28 cellular contexts compared by ENCODE assay signal in the genomic region with DNA sequence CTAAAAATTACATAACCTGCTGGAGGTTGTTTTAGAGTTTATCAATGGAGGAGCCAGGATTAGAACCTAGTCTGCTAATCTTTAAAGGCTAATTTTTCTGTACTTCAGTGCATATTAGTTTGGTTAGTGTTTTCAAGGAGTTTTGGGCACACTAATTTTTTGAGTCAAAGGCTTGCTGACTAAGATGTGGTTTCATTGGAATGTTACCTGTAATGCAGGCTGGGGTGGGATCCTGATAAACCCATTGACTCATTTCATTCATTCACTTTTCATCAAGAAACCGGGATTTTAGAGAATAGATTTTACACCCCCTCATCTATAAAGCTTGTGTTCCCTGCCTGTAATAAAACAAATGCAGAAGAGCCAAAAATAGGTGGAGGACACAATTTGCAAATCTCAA.
DNase-seq lines count a peak whose midpoint lies in the region; ATAC-seq, FAIRE-seq and TF ChIP-seq lines count a peak whose summit lies in the region.
"Had no signal": no experiment of that assay in that cellular context is flagged by ENCODE, and none has a peak within 500 bp of the region (broad histone marks: within the 10 kb centered on the region; RNA-seq: fewer than 3 reads in every experiment).

No MANE protein-coding gene starts in this region.

- POLR2A ChIA-PET in GM12878 (lab: Charles Lee), result interaction anchor here (1.1 kb wide), 1 partner anchor 15 kb away, joined by 4 read pairs; no protein-coding TSS in a partner anchor

- SMC1A ChIA-PET in GM12878 (lab: Charles Lee; ENCODE audit: uncharacterized antibody, unreplicated experiment), result interaction anchor here (4.3 kb wide), 1 partner anchor 15 kb away, joined by 21 read pairs; no protein-coding TSS in a partner anchor

- ATAC-seq in GM12878 (no peak), GM18519 (IDR thresholded peaks at IDR 0.05; ENCODE audit: low FRiP score, unreplicated experiment) (no peak), esophagus mucosa (no peak)
- ATAC-seq: left lung, sciatic nerve had no signal

- no peak overlapping the region for H3K4me3 Mint-ChIP-seq in activated naive CD4-positive, alpha-beta T cell treated with anti-CD3 and anti-CD28 coated beads, Interleukin-2, amount 10 ng/mL, durations not matched to agents 7 days and 5 days
- H3K4me3 Mint-ChIP-seq in activated T-helper 2 cell treated with anti-CD3 and anti-CD28 coated beads, Interferon-gamma antibody, Interleukin-2, Interleukin-4, amounts not matched to agents 10 μg/mL and 5 μg/mL and 100 μg/mL, durations not matched to agents 14 hours and 24 hours and 36 hours (ENCODE audit: low read depth), result no peak overlapping the region
- H3K4me3 Mint-ChIP-seq: immature natural killer cell, mesothelial cell of epicardium had no signal

- BruUV-seq in GM12878 (replicated peaks; lab: Mats Ljungman, UMichigan), result no TSS peak

- FAIRE-seq in GM12878 (lab: Jason Lieb, UNC), result no peak
- FAIRE-seq: endothelial cell of umbilical vein, H1 had no signal

- H3K27me3 ChIP-seq in GM12878 (replicated peaks in 1 of 2; ENCODE audit: control insufficient read depth in 2 of 2, insufficient read depth in 2 of 2, low read length in 1 of 2) (no peaks in the 10 kb centered on the region), neutrophil (no peaks in the 10 kb centered on the region)
- H3K27me3 ChIP-seq: BE2C, left lung had no signal

- H3K9ac ChIP-seq in GM12878 (ENCODE audit: control insufficient read depth, insufficient read depth, low read length), result no peak overlapping the region
- H3K9ac ChIP-seq: KMS-11 had no signal

- H3K4me1 Mint-ChIP-seq in activated naive CD4-positive, alpha-beta T cell treated with anti-CD3 and anti-CD28 coated beads, Interleukin-2, amount 10 ng/mL, durations not matched to agents 7 days and 5 days, result peaks cover 9% of the 10 kb centered on the region
- H3K4me1 Mint-ChIP-seq in activated T-helper 2 cell treated with anti-CD3 and anti-CD28 coated beads, Interferon-gamma antibody, Interleukin-2, Interleukin-4, amounts not matched to agents 10 μg/mL and 5 μg/mL and 100 μg/mL, durations not matched to agents 14 hours and 24 hours and 36 hours (ENCODE audit: low read depth), result peaks cover 11% of the 10 kb centered on the region
- H3K4me1 Mint-ChIP-seq: immature natural killer cell, mesothelial cell of epicardium had no signal

- no peak for TF ChIP-seq RAD21 in GM12878 (IDR thresholded peaks at IDR 0.05; ENCODE audit: insufficient read depth, low read depth, low read length)

- 5% methylated on average over 1 of the region's 1 CpG for WGBS in GM12878 (ENCODE audit: insufficient coverage, insufficient replicate concordance, low lambda C conversion rate, missing lambda C conversion rate)

- no peaks in the 10 kb centered on the region for H3K79me2 ChIP-seq in GM12878 (ENCODE audit: control insufficient read depth, insufficient read depth, low read length)

- TF ChIP-seq CTCF in GM12878 (IDR thresholded peaks at IDR 0.05 in 2 of 3, conservative IDR thresholded peaks at IDR 0.05 in 1 of 3; ENCODE audit: control insufficient read depth in 2 of 3, extremely low read depth in 1 of 3, insufficient read depth in 1 of 3, low read depth in 3 of 3, low read length in 3 of 3), result no peak
- no peak for TF ChIP-seq CTCF in neutrophil (IDR thresholded peaks at IDR 0.05)

- peaks cover 10% of the 10 kb centered on the region for H3K27me3 Mint-ChIP-seq in activated naive CD4-positive, alpha-beta T cell treated with anti-CD3 and anti-CD28 coated beads, Interleukin-2, amount 10 ng/mL, durations not matched to agents 7 days and 5 days
- no peaks in the 10 kb centered on the region for H3K27me3 Mint-ChIP-seq in activated T-helper 2 cell treated with anti-CD3 and anti-CD28 coated beads, Interferon-gamma antibody, Interleukin-2, Interleukin-4, amounts not matched to agents 10 μg/mL and 5 μg/mL and 100 μg/mL, durations not matched to agents 14 hours and 24 hours and 36 hours (ENCODE audit: low read depth)
- H3K27me3 Mint-ChIP-seq: progenitor cell of endocrine pancreas had no signal

- H3K27ac ChIP-seq in GM12878 (ENCODE audit: control insufficient read depth, insufficient read depth), result no peak overlapping the region
- H3K27ac ChIP-seq in neutrophil, result peak overlapping the region; percentile 18
- H3K27ac ChIP-seq: KMS-11 had no signal

- H3K4me1 ChIP-seq in GM12878 (ENCODE audit: control insufficient read depth, insufficient read depth, low read length), result peaks cover 5% of the 10 kb centered on the region
- H3K4me1 ChIP-seq in neutrophil (ENCODE audit: control insufficient read depth in 1 of 2, insufficient read depth in 1 of 2, low read depth in 1 of 2, low read length in 1 of 2), result peaks cover 19 to 32% of the 10 kb centered on the region in 2 experiments
- H3K4me1 ChIP-seq: BE2C had no signal

- no peak for TF ChIP-seq POLR2A in GM12878 (IDR thresholded peaks at IDR 0.05; ENCODE audit: low read depth, low read length)

- TF ChIP-seq EP300 in GM12878 (IDR thresholded peaks at IDR 0.05; ENCODE audit: borderline replicate concordance in 1 of 2, control insufficient read depth in 1 of 2, low read depth in 2 of 2, low read length in 2 of 2), result no peak

- DNase-seq in activated naive CD4-positive, alpha-beta T cell treated with anti-CD3 and anti-CD28 coated beads, Interleukin-2, amount 10 ng/mL, durations not matched to agents 7 days and 5 days, result no peak
- no peak for DNase-seq in activated naive CD4-positive, alpha-beta T cell treated with anti-CD3 and anti-CD28 coated beads, Interleukin-2, amount 50 U/mL, for 16 hours
- peak; percentile 9 for DNase-seq in M059J (ENCODE audit: low read depth)
- no peak for DNase-seq in GM12878 (ENCODE audit: low read depth, low spot score)
- DNase-seq in activated T-helper 2 cell treated with anti-CD3 and anti-CD28 coated beads, Interferon-gamma antibody, Interleukin-2, Interleukin-4, amounts not matched to agents 10 μg/mL and 5 μg/mL and 100 μg/mL, durations not matched to agents 14 hours and 24 hours and 36 hours (ENCODE audit: low spot score), result no peak
- DNase-seq: activated gamma-delta T cell treated with Interleukin-2 at 50 U/mL for 16 hours; amniotic stem cell; BE2C; CD8-positive, alpha-beta memory T cell; EL; immature natural killer cell; left lung; naive B cell; NCI-H1417; NCI-H2029 treated with DMSO at 0.1 percent for 48 hours; NCI-H526; NK-92 treated with Interleukin-12 subunit alpha and Interleukin-12 subunit beta, amount 100 ng/mL, for 24 hours; SHP77; substantia nigra had no signal

- no peaks in the 10 kb centered on the region for H3K36me3 ChIP-seq in GM12878 (ENCODE audit: control insufficient read depth in 2 of 2, insufficient read depth in 2 of 2, low read length in 1 of 2)
- peaks cover 14% of the 10 kb centered on the region for H3K36me3 ChIP-seq in neutrophil
- H3K36me3 ChIP-seq: BE2C had no signal

- H3K4me3 ChIP-seq in GM12878 (no peak overlapping the region; the same call in 1 of the 2 replicates), neutrophil (ENCODE audit: low read depth in 1 of 2, low read length in 1 of 2) (no peak overlapping the region)
- H3K4me3 ChIP-seq: left lung had no signal

- peaks cover 8% of the 10 kb centered on the region; the same call in 2 of the 3 replicates for H3K9me3 ChIP-seq in GM12878 (replicated peaks; ENCODE audit: control insufficient read depth, insufficient read depth, low read length)
- no peaks in the 10 kb centered on the region for H3K9me3 ChIP-seq in neutrophil
- H3K9me3 ChIP-seq: BE2C had no signal

- CTCF ChIA-PET in activated naive CD4-positive, alpha-beta T cell treated with anti-CD3 and anti-CD28 coated beads, Interleukin-2, amount 10 ng/mL, durations not matched to agents 7 days and 5 days (lab: Charles Lee), result interaction anchor here (1.1 kb wide), 1 partner anchor 16 kb away, joined by 5 read pairs; no protein-coding TSS in a partner anchor
- CTCF ChIA-PET in GM12878 (lab: Yijun Ruan, JAX), result interaction anchor here (0.7 to 2.5 kb wide), 3 partner anchors 16 to 341 kb away, joined by 3 to 7 read pairs (median 5); no protein-coding TSS in a partner anchor

- H3K4me2 ChIP-seq in GM12878 (ENCODE audit: control insufficient read depth, insufficient read depth), result peak overlapping the region; percentile 41; the same call in 1 of the 2 replicates
- H3K4me2 ChIP-seq: KMS-11 had no signal

- in situ Hi-C loops in GM12878 (cut with MboI), result no loop called here

- intact Hi-C loops in GM12878 (cut with micrococcal nuclease; ENCODE audit: unreplicated experiment), result loop anchor here (5.0 kb wide), 2 partner anchors 77 to 337 kb away; no protein-coding TSS in a partner anchor
- intact Hi-C loops in activated T-helper 2 cell treated with anti-CD3 and anti-CD28 coated beads, Interferon-gamma antibody, Interleukin-2, Interleukin-4, amounts not matched to agents 10 μg/mL and 5 μg/mL and 100 μg/mL, durations not matched to agents 14 hours and 24 hours and 36 hours (cut with micrococcal nuclease), result loop anchor here (2.0 kb wide), 2 partner anchors 15 to 99 kb away; no protein-coding TSS in a partner anchor

- H3K9me3 Mint-ChIP-seq in activated naive CD4-positive, alpha-beta T cell treated with anti-CD3 and anti-CD28 coated beads, Interleukin-2, amount 10 ng/mL, durations not matched to agents 7 days and 5 days, result peaks cover 4% of the 10 kb centered on the region
- peaks cover 19% of the 10 kb centered on the region for H3K9me3 Mint-ChIP-seq in activated T-helper 2 cell treated with anti-CD3 and anti-CD28 coated beads, Interferon-gamma antibody, Interleukin-2, Interleukin-4, amounts not matched to agents 10 μg/mL and 5 μg/mL and 100 μg/mL, durations not matched to agents 14 hours and 24 hours and 36 hours
- H3K9me3 Mint-ChIP-seq: mesothelial cell of epicardium had no signal

- H3K36me3 Mint-ChIP-seq in activated naive CD4-positive, alpha-beta T cell treated with anti-CD3 and anti-CD28 coated beads, Interleukin-2, amount 10 ng/mL, durations not matched to agents 7 days and 5 days, result peaks cover 27% of the 10 kb centered on the region
- H3K36me3 Mint-ChIP-seq in activated T-helper 2 cell treated with anti-CD3 and anti-CD28 coated beads, Interferon-gamma antibody, Interleukin-2, Interleukin-4, amounts not matched to agents 10 μg/mL and 5 μg/mL and 100 μg/mL, durations not matched to agents 14 hours and 24 hours and 36 hours (ENCODE audit: low read depth), result peaks cover 8% of the 10 kb centered on the region

- peak overlapping the region; percentile 50 for H3K27ac Mint-ChIP-seq in activated naive CD4-positive, alpha-beta T cell treated with anti-CD3 and anti-CD28 coated beads, Interleukin-2, amount 10 ng/mL, durations not matched to agents 7 days and 5 days
- no peak overlapping the region for H3K27ac Mint-ChIP-seq in activated T-helper 2 cell treated with anti-CD3 and anti-CD28 coated beads, Interferon-gamma antibody, Interleukin-2, Interleukin-4, amounts not matched to agents 10 μg/mL and 5 μg/mL and 100 μg/mL, durations not matched to agents 14 hours and 24 hours and 36 hours
- H3K27ac Mint-ChIP-seq: immature natural killer cell, mesothelial cell of epicardium, progenitor cell of endocrine pancreas had no signal

- H4K20me1 ChIP-seq in GM12878 (ENCODE audit: control insufficient read depth, insufficient read depth), result no peaks in the 10 kb centered on the region

- RAD21 ChIA-PET in GM12878 (lab: Charles Lee; ENCODE audit: unreplicated experiment), result interaction anchor here (0.8 to 2.0 kb wide), 2 partner anchors 101 to 108 kb away, joined by 3 to 8 read pairs; no protein-coding TSS in a partner anchor

- H2AFZ ChIP-seq in GM12878 (ENCODE audit: control insufficient read depth, low read depth, low read length), result no peak overlapping the region
